26 cellular contexts compared by ENCODE assay signal in the genomic region with DNA sequence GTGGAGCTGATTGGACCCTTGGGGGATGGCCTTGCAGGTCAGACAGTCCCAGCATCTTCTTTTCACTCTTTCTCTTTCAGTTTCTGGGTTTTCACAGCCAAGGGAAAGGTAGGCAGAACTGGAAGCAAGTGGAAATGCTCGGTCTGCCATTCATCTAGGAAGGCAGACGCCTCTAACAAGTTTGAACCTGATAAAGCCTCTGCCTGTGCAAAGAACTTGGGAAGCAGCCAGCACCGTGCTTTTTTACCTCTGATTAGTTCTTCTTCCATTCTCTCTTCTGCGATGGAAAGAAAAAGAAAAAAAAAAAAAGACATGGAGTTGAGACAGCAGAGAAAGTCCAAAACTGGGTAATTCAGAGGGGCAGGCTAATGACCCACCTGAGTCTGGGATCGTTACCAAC.
"Had no signal": no experiment of that assay in that cellular context is flagged by ENCODE, and none has a peak within 500 bp of the region (broad histone marks: within the 10 kb centered on the region; RNA-seq: fewer than 3 reads in every experiment).

No MANE protein-coding gene starts in this region.

- H3K36me3 Mint-ChIP-seq: memory B cell; natural killer cell; stimulated activated effector memory CD8-positive, alpha-beta T cell treated with anti-CD3 and anti-CD28 coated beads, Interleukin-12 subunit alpha, Interleukin-12 subunit beta, amount 100 ng/mL, for 72 hours had no signal

- H3K36me3 ChIP-seq: gastrocnemius medialis, heart left ventricle, prostate gland, right atrium auricular region, stomach, thyroid gland, vagina had no signal

- H3K9ac ChIP-seq: parathyroid adenoma had no signal

- H3K9me3 ChIP-seq: gastrocnemius medialis, prostate gland, thyroid gland, vagina had no signal

- H3K79me2 ChIP-seq: hepatocyte, parathyroid adenoma had no signal

- H3K27me3 Mint-ChIP-seq: memory B cell had no signal

- DNase-seq: dermis blood vessel endothelial cell; effector memory CD4-positive, alpha-beta T cell; erythroblast; gastrocnemius medialis; heart left ventricle; kidney; natural killer cell; stimulated activated CD4-positive, alpha-beta T cell treated with anti-CD3 and anti-CD28 coated beads, Interleukin-12 subunit alpha, Interleukin-12 subunit beta, amount 100 ng/mL, for 4 hours; stimulated activated CD4-positive, alpha-beta T cell treated with anti-CD3 and anti-CD28 coated beads, Interleukin-1b, Interleukin-23, amount 100 ng/mL, for 48 hours; stimulated activated CD4-positive, alpha-beta T cell treated with anti-CD3 and anti-CD28 coated beads, Interleukin-4, amount 100 ng/mL, for 1 hour; stimulated activated naive CD4-positive, alpha-beta T cell treated with Interleukin-2 at 50 U/mL for 16 hours; stomach; thyroid gland; trophoblast cell had no signal

- H3K4me1 ChIP-seq: gastrocnemius medialis, heart left ventricle, parathyroid adenoma, prostate gland, right atrium auricular region, stomach, thyroid gland, vagina had no signal

- H3K27ac Mint-ChIP-seq: memory B cell; natural killer cell; stimulated activated effector memory CD8-positive, alpha-beta T cell treated with anti-CD3 and anti-CD28 coated beads, Interleukin-12 subunit alpha, Interleukin-12 subunit beta, amount 100 ng/mL, for 72 hours had no signal

- ATAC-seq: gastrocnemius medialis; heart left ventricle; left lobe of liver; natural killer cell; sciatic nerve; stimulated activated effector memory CD8-positive, alpha-beta T cell treated with anti-CD3 and anti-CD28 coated beads, Interleukin-12 subunit alpha, Interleukin-12 subunit beta, amount 100 ng/mL, for 72 hours had no signal

- H3K4me1 Mint-ChIP-seq: memory B cell; natural killer cell; stimulated activated effector memory CD8-positive, alpha-beta T cell treated with anti-CD3 and anti-CD28 coated beads, Interleukin-12 subunit alpha, Interleukin-12 subunit beta, amount 100 ng/mL, for 72 hours had no signal

- H3K4me3 ChIP-seq: coronary artery, gastrocnemius medialis, heart left ventricle, hepatocyte, lung, prostate gland, right atrium auricular region, smooth muscle cell, stomach, thyroid gland, vagina had no signal

- H2AFZ ChIP-seq: hepatocyte, parathyroid adenoma had no signal

- H3K4me2 ChIP-seq: hepatocyte, smooth muscle cell had no signal

- H3K27ac ChIP-seq: coronary artery, gastrocnemius medialis, heart left ventricle, hepatocyte, parathyroid adenoma, prostate gland, right atrium auricular region, stomach, thyroid gland, vagina had no signal

- H3K4me3 Mint-ChIP-seq: memory B cell; natural killer cell; stimulated activated effector memory CD8-positive, alpha-beta T cell treated with anti-CD3 and anti-CD28 coated beads, Interleukin-12 subunit alpha, Interleukin-12 subunit beta, amount 100 ng/mL, for 72 hours had no signal

- H3K27me3 ChIP-seq: gastrocnemius medialis, heart left ventricle, hepatocyte, right atrium auricular region, stomach, thyroid gland, vagina had no signal
